In genomic region chr5:159509002-159509660, GRCh38 we compare ENCODE assay signal across 33 cellular contexts.
DNase-seq lines count a peak whose midpoint lies in the region; ATAC-seq, FAIRE-seq and TF ChIP-seq lines count a peak whose summit lies in the region.
"Had no signal": no experiment of that assay in that cellular context is flagged by ENCODE, and none has a peak within 500 bp of the region (broad histone marks: within the 10 kb centered on the region; RNA-seq: fewer than 3 reads in every experiment).

No MANE protein-coding gene starts in this region.

- H3K9me3 Mint-ChIP-seq in WTC11 = peaks cover 10% of the 10 kb centered on the region
- H3K9me3 Mint-ChIP-seq in activated naive CD4-positive, alpha-beta T cell treated with anti-CD3 and anti-CD28 coated beads for 36 hours = no peaks in the 10 kb centered on the region
- H3K9me3 Mint-ChIP-seq: activated CD4-positive, alpha-beta memory T cell treated with anti-CD3 and anti-CD28 coated beads, Interleukin-2, amount 10 ng/mL, durations not matched to agents 7 days and 5 days; CD4-positive, CD25-positive, alpha-beta regulatory T cell; memory B cell had no signal

- peak overlapping the region; percentile 96 for H3K27ac ChIP-seq in cardiac muscle cell
- H3K27ac ChIP-seq in mesendoderm (ENCODE audit: low read depth, low read length) = no peak overlapping the region
- H3K27ac ChIP-seq in testis = peak overlapping the region in 1 of 2 donors; percentile 42

- peak overlapping the region; percentile 40 for H4K5ac ChIP-seq in mesendoderm (ENCODE audit: low read length)

- no peak overlapping the region for H3K4me3 Mint-ChIP-seq in WTC11
- no peak overlapping the region for H3K4me3 Mint-ChIP-seq in activated naive CD4-positive, alpha-beta T cell treated with anti-CD3 and anti-CD28 coated beads for 36 hours
- H3K4me3 Mint-ChIP-seq: activated CD4-positive, alpha-beta memory T cell treated with anti-CD3 and anti-CD28 coated beads, Interleukin-2, amount 10 ng/mL, durations not matched to agents 7 days and 5 days; brain; CD4-positive, CD25-positive, alpha-beta regulatory T cell; memory B cell had no signal

- no peaks in the 10 kb centered on the region for H3K79me2 ChIP-seq in mesendoderm (ENCODE audit: control insufficient read depth, insufficient read depth, low read length)

- no peak overlapping the region for H3K4me2 ChIP-seq in mesendoderm (ENCODE audit: low read length)

- ATAC-seq in left cardiac atrium (no peak), WTC11 (no peak)
- ATAC-seq: left colon, sciatic nerve, upper lobe of right lung had no signal

- no peak for TF ChIP-seq POLR2A in testis (IDR thresholded peaks at IDR 0.05)
- no peak for TF ChIP-seq POLR2A in GM12892 (IDR thresholded peaks at IDR 0.05; ENCODE audit: low read depth, low read length)

- no peaks in the 10 kb centered on the region for H3K36me3 ChIP-seq in cardiac muscle cell
- no peaks in the 10 kb centered on the region for H3K36me3 ChIP-seq in mesendoderm (ENCODE audit: control insufficient read depth, insufficient read depth, low read length)
- H3K36me3 ChIP-seq in testis (ENCODE audit: low read depth, missing control alignments) = no peaks in the 10 kb centered on the region
- H3K36me3 ChIP-seq: upper lobe of right lung had no signal

- H3K79me1 ChIP-seq in mesendoderm (ENCODE audit: low read length) = no peaks in the 10 kb centered on the region

- no peak overlapping the region for H3K18ac ChIP-seq in mesendoderm (ENCODE audit: low read length)

- H2BK5ac ChIP-seq in mesendoderm (ENCODE audit: low read length) = no peak overlapping the region

- FAIRE-seq in GM12892 (lab: Jason Lieb, UNC) = no peak
- FAIRE-seq: frontal cortex, GM18507 had no signal

- H2AK5ac ChIP-seq in mesendoderm (ENCODE audit: low read length) = no peak overlapping the region

- H3K56ac ChIP-seq in mesendoderm (ENCODE audit: low read length) = no peak overlapping the region

- peaks cover 48% of the 10 kb centered on the region for H3K4me1 ChIP-seq in cardiac muscle cell (ENCODE audit: low read depth)
- peaks cover 3% of the 10 kb centered on the region for H3K4me1 ChIP-seq in mesendoderm (ENCODE audit: control insufficient read depth, low read depth, low read length)
- H3K4me1 ChIP-seq in testis = peaks cover 18% of the 10 kb centered on the region

- WGBS in mesendoderm (ENCODE audit: extremely low coverage, insufficient coverage, low lambda C conversion rate) = no CpG with 5 or more reads among the region's 7 CpGs
- WGBS in testis, 2 donors = 72 to 80% methylated on average over 7 of the region's 7 CpGs

- intact Hi-C loops in left cardiac atrium (cut with DNase I) = loop anchor here in 1 of 2 donors (5.0 kb wide), 1 partner anchor 57 kb away; no protein-coding TSS in a partner anchor
- intact Hi-C loops in testis (cut with DNase I; ENCODE audit: low total_unique reads) = no loop called here
- intact Hi-C loops in activated naive CD4-positive, alpha-beta T cell treated with anti-CD3 and anti-CD28 coated beads for 36 hours (cut with micrococcal nuclease) = no loop called here

- no peak overlapping the region for H4K8ac ChIP-seq in mesendoderm (ENCODE audit: low read depth, low read length)

- peaks cover 10% of the 10 kb centered on the region for H3K4me1 Mint-ChIP-seq in WTC11
- H3K4me1 Mint-ChIP-seq in activated naive CD4-positive, alpha-beta T cell treated with anti-CD3 and anti-CD28 coated beads for 36 hours (ENCODE audit: low read depth) = peaks cover 2% of the 10 kb centered on the region
- H3K4me1 Mint-ChIP-seq: activated CD4-positive, alpha-beta memory T cell treated with anti-CD3 and anti-CD28 coated beads, Interleukin-2, amount 10 ng/mL, durations not matched to agents 7 days and 5 days; CD4-positive, CD25-positive, alpha-beta regulatory T cell; memory B cell had no signal

- DNase-seq in cardiac muscle cell (ENCODE audit: low read depth in 1 of 2, low spot score in 1 of 2) = peak in 1 of 2 donors; percentile 12
- no peak for DNase-seq in left cardiac atrium
- no peak for DNase-seq in WTC11 (ENCODE audit: low spot score)
- DNase-seq in mesendoderm = no peak
- peak; percentile 19 for DNase-seq in testis
- no peak for DNase-seq in GM12892 (ENCODE audit: insufficient read length)
- no peak for DNase-seq in activated naive CD4-positive, alpha-beta T cell treated with anti-CD3 and anti-CD28 coated beads for 36 hours
- no peak for DNase-seq in islet precursor cell
- DNase-seq: activated CD4-positive, alpha-beta memory T cell treated with anti-CD3 and anti-CD28 coated beads, Interleukin-2, amount 10 ng/mL, durations not matched to agents 7 days and 5 days; activated CD4-positive, CD25-positive, alpha-beta regulatory T cell treated with anti-CD3 and anti-CD28 coated beads, Interleukin-2, amount 50 U/mL, for 72 hours; activated CD8-positive, alpha-beta memory T cell treated with anti-CD3 and anti-CD28 coated beads, Interleukin-2, amount 50 U/mL, for 4 hours; activated naive CD4-positive, alpha-beta T cell; AML-193; Calu3; CD4-positive, CD25-positive, alpha-beta regulatory T cell; GOT3; hippocampal formation; Karpas-422; left colon; NCI-H1436 treated with DMSO at 0.1 percent for 48 hours; NCI-H2081 treated with DMSO at 0.1 percent for 48 hours; NCI-H226; NCI-H526 treated with DMSO at 0.1 percent for 48 hours; NK-92 treated with Interleukin-12 subunit alpha and Interleukin-12 subunit beta, amount 100 ng/mL, for 24 hours; posterior cingulate gyrus; stimulated activated CD4-positive, alpha-beta T cell treated with anti-CD3 and anti-CD28 coated beads, Interleukin-4, amount 100 ng/mL, for 1 hour; T-helper 2 cell; upper lobe of right lung had no signal

- H3K23ac ChIP-seq in mesendoderm (ENCODE audit: low read length) = no peak overlapping the region

- no peak overlapping the region for H3K4ac ChIP-seq in mesendoderm (ENCODE audit: low read depth, low read length)

- POLR2A ChIA-PET in WTC11 (lab: Charles Lee) = interaction anchor here (0.6 kb wide), 1 partner anchor 1419 kb away, joined by 3 read pairs; no protein-coding TSS in a partner anchor

- no peaks in the 10 kb centered on the region for H3K36me3 Mint-ChIP-seq in WTC11
- H3K36me3 Mint-ChIP-seq in activated naive CD4-positive, alpha-beta T cell treated with anti-CD3 and anti-CD28 coated beads for 36 hours (ENCODE audit: low read depth) = no peaks in the 10 kb centered on the region
- H3K36me3 Mint-ChIP-seq: brain; CD4-positive, CD25-positive, alpha-beta regulatory T cell had no signal

- TF ChIP-seq CTCF in cardiac muscle cell (IDR thresholded peaks at IDR 0.05; ENCODE audit: low read depth, low read length) (no peak), WTC11 (IDR thresholded peaks at IDR 0.05) (no peak), testis (IDR thresholded peaks at IDR 0.05) (no peak)

- H2BK15ac ChIP-seq in mesendoderm (replicated peaks; ENCODE audit: low read depth) = no peak overlapping the region

- no peak overlapping the region for H3K27ac Mint-ChIP-seq in WTC11
- H3K27ac Mint-ChIP-seq in activated naive CD4-positive, alpha-beta T cell treated with anti-CD3 and anti-CD28 coated beads for 36 hours = no peak overlapping the region
- H3K27ac Mint-ChIP-seq: activated CD4-positive, alpha-beta memory T cell treated with anti-CD3 and anti-CD28 coated beads, Interleukin-2, amount 10 ng/mL, durations not matched to agents 7 days and 5 days; brain; CD4-positive, CD25-positive, alpha-beta regulatory T cell; memory B cell had no signal

- H2BK120ac ChIP-seq in mesendoderm (ENCODE audit: low read depth, low read length) = no peak overlapping the region

- no peak overlapping the region for H3K4me3 ChIP-seq in cardiac muscle cell
- H3K4me3 ChIP-seq in mesendoderm (ENCODE audit: low read length) = no peak overlapping the region
- H3K4me3 ChIP-seq in testis = no peak overlapping the region
- H3K4me3 ChIP-seq: upper lobe of right lung had no signal

- H3K27me3 ChIP-seq in cardiac muscle cell = no peaks in the 10 kb centered on the region
- no peaks in the 10 kb centered on the region for H3K27me3 ChIP-seq in mesendoderm (ENCODE audit: insufficient read depth, low read length, poor library complexity)
- no peaks in the 10 kb centered on the region for H3K27me3 ChIP-seq in testis
- H3K27me3 ChIP-seq: upper lobe of right lung had no signal

- no peaks in the 10 kb centered on the region for H3K9me3 ChIP-seq in cardiac muscle cell (ENCODE audit: low read depth)
- no peaks in the 10 kb centered on the region for H3K9me3 ChIP-seq in testis
- H3K9me3 ChIP-seq: upper lobe of right lung had no signal

- no peaks in the 10 kb centered on the region for H3K27me3 Mint-ChIP-seq in WTC11 (ENCODE audit: low read depth)
- H3K27me3 Mint-ChIP-seq in activated naive CD4-positive, alpha-beta T cell treated with anti-CD3 and anti-CD28 coated beads for 36 hours (ENCODE audit: low read depth) = no peaks in the 10 kb centered on the region
- H3K27me3 Mint-ChIP-seq: brain, memory B cell had no signal

- CTCF ChIA-PET in WTC11 (lab: Charles Lee) = no interaction called here
- CTCF ChIA-PET in activated naive CD4-positive, alpha-beta T cell treated with anti-CD3 and anti-CD28 coated beads for 36 hours (lab: Charles Lee) = interaction anchor here (0.7 kb wide), 1 partner anchor 668 kb away, joined by 3 read pairs; no protein-coding TSS in a partner anchor

- H3K9ac ChIP-seq in mesendoderm (ENCODE audit: low read length) = no peak overlapping the region

TF ChIP-seq in WTC11, 78 proteins besides CTCF, POLR2A, EP300 and RAD21 (continues in another document):
- TF ChIP-seq USF2 (CRISPR knock-in tag; IDR thresholded peaks at IDR 0.05) = peak; percentile 69
